In genomic region chr3:5188419-5189405, GRCh38 we compare ENCODE assay signal across 8 cellular contexts. TPM values are rescaled to one million over a fixed set of nuclear protein-coding genes. Genes with fewer than 3 reads are reported as not detected.
DNase-seq lines count a peak whose midpoint lies in the region; ATAC-seq and TF ChIP-seq lines count a peak whose summit lies in the region.

No MANE protein-coding gene starts in this region.

- H3K9me3 ChIP-seq in heart right ventricle (no peaks in the 10 kb centered on the region), OCI-LY3 (ENCODE audit: insufficient read depth, low read length) (no peaks in the 10 kb centered on the region), prostate gland (no peaks in the 10 kb centered on the region)

- TF ChIP-seq CTCF in heart right ventricle (IDR thresholded peaks at IDR 0.05) = no peak
- no peak for TF ChIP-seq CTCF in OCI-LY3 (IDR thresholded peaks at IDR 0.05; ENCODE audit: low read depth, low read length)
- no peak for TF ChIP-seq CTCF in foreskin fibroblast (IDR thresholded peaks at IDR 0.05; ENCODE audit: low read depth, low read length)
- no peak for TF ChIP-seq CTCF in prostate gland (IDR thresholded peaks at IDR 0.05)

- ATAC-seq in heart right ventricle (no peak), left ventricle myocardium superior (no peak)
- ATAC-seq in activated T-cell treated with anti-CD3 and anti-CD28 coated beads, Interleukin-2, amount 50 U/mL, for 72 hours (replicated peaks in 1 of 2) = peak; percentile 13 to 30

- DNase-seq in heart right ventricle (peak in 1 of 2 donors; percentile 19), left ventricle myocardium superior (no peak), foreskin fibroblast (peak in 1 of 2 donors; percentile 45), prostate gland (ENCODE audit: low spot score) (no peak), DMS79 treated with DMSO at 0.1 percent for 48 hours (lab: John Stamatoyannopoulos, UW) (no peak), NCI-H128 (lab: John Stamatoyannopoulos, UW; ENCODE audit: unreplicated experiment) (no peak)
- peak; percentile 60 to 72 for DNase-seq in activated T-cell treated with anti-CD3 and anti-CD28 coated beads, Interleukin-2, amount 50 U/mL, for 72 hours

- H3K27me3 Mint-ChIP-seq in activated T-cell treated with anti-CD3 and anti-CD28 coated beads, Interleukin-2, amount 50 U/mL, for 72 hours (ENCODE audit: low read depth) = no peaks in the 10 kb centered on the region

- H2AFZ ChIP-seq in OCI-LY3 (ENCODE audit: low read depth, low read length) = no peak overlapping the region

- H3K4me2 ChIP-seq in OCI-LY3 (ENCODE audit: low read length) = peak overlapping the region; percentile 76

- WGBS in heart right ventricle, 2 donors = 12 to 19% methylated on average over 27 to 28 of the region's 28 CpGs
- 12% methylated on average over 28 of the region's 28 CpGs for WGBS in prostate gland

- peaks cover 20 to 40% of the 10 kb centered on the region in 2 donors for H3K36me3 Mint-ChIP-seq in activated T-cell treated with anti-CD3 and anti-CD28 coated beads, Interleukin-2, amount 50 U/mL, for 72 hours (ENCODE audit: insufficient read depth in 2 of 2)

- H3K4me3 ChIP-seq in heart right ventricle (peak overlapping the region; percentile 51 to 98 (median 94)), OCI-LY3 (ENCODE audit: low read length) (peak overlapping the region; percentile 95), foreskin fibroblast (ENCODE audit: low read depth in 1 of 2, low read length in 2 of 2) (peak overlapping the region; percentile 89), prostate gland (peak overlapping the region; percentile 95 to 96)

- TF ChIP-seq POLR2A in prostate gland (IDR thresholded peaks at IDR 0.05) = no peak

- intact Hi-C loops in heart right ventricle (cut with DNase I) (loop anchor here in 6 of 10 donors (5.0 to 10.0 kb wide), 5 partner anchors 54 to 474 kb away; partner anchors contain the start of genes ARL8B (in 3 of the 6) and BHLHE40 (in 1 of the 6)), left ventricle myocardium superior (cut with micrococcal nuclease) (no loop called here), prostate gland (cut with DNase I) (loop anchor here (5.0 kb wide), 1 partner anchor 66 kb away; the partner anchor contains the start of gene ARL8B)

- peaks cover 43% of the 10 kb centered on the region for H3K4me1 Mint-ChIP-seq in activated T-cell treated with anti-CD3 and anti-CD28 coated beads, Interleukin-2, amount 50 U/mL, for 72 hours (ENCODE audit: low read depth)

- H3K9ac ChIP-seq in OCI-LY3 (ENCODE audit: low read length) = peak overlapping the region; percentile 100

- H3K4me3 Mint-ChIP-seq in activated T-cell treated with anti-CD3 and anti-CD28 coated beads, Interleukin-2, amount 50 U/mL, for 72 hours = peak overlapping the region; percentile 97 to 99

- H3K4me1 ChIP-seq in heart right ventricle (peaks cover 0 to 82% (median 37%) of the 10 kb centered on the region in 9 donors), OCI-LY3 (ENCODE audit: low read length) (peaks cover 45% of the 10 kb centered on the region), prostate gland (replicated peaks) (no peaks in the 10 kb centered on the region)

- H3K79me2 ChIP-seq in OCI-LY3 (ENCODE audit: low read length) = peaks cover 62% of the 10 kb centered on the region

- H3K27ac Mint-ChIP-seq in activated T-cell treated with anti-CD3 and anti-CD28 coated beads, Interleukin-2, amount 50 U/mL, for 72 hours = peak overlapping the region; percentile 95

- H3K36me3 ChIP-seq in heart right ventricle (peaks cover 0 to 4% (median 0%) of the 10 kb centered on the region in 9 donors), OCI-LY3 (replicated peaks; ENCODE audit: low read depth, low read length) (peaks cover 22% of the 10 kb centered on the region), prostate gland (no peaks in the 10 kb centered on the region)

- H4K20me1 ChIP-seq in OCI-LY3 (ENCODE audit: insufficient read depth, low read length) = peaks cover 19% of the 10 kb centered on the region

- peak overlapping the region in 9 of 10 donors; percentile 92 to 99 (median 96) for H3K27ac ChIP-seq in heart right ventricle
- H3K27ac ChIP-seq in OCI-LY3 (ENCODE audit: low read length) = peak overlapping the region; percentile 96
- peak overlapping the region; percentile 90 to 92 for H3K27ac ChIP-seq in prostate gland

- H3K9me3 Mint-ChIP-seq in activated T-cell treated with anti-CD3 and anti-CD28 coated beads, Interleukin-2, amount 50 U/mL, for 72 hours = no peaks in the 10 kb centered on the region

- no peaks in the 10 kb centered on the region for H3K27me3 ChIP-seq in heart right ventricle
- no peaks in the 10 kb centered on the region for H3K27me3 ChIP-seq in OCI-LY3 (ENCODE audit: low read depth, low read length)
- H3K27me3 ChIP-seq in prostate gland (replicated peaks; ENCODE audit: insufficient read depth) = no peaks in the 10 kb centered on the region

RNA-seq across cellular contexts. Expression of gene EDEM1, which starts 1.2 kb away (rescaled TPM):
- total RNA-seq in heart right ventricle (10 to 100 TPM in 4 of 10 donors, 1 to 10 TPM in 6; 6.7 to 19.0 (median 9.1) TPM), left ventricle myocardium superior (6.1 TPM), prostate gland (10 to 100 TPM; 40.5 to 63.1 TPM)
- 1 to 10 TPM; 2.2 to 4.6 TPM for polyA plus RNA-seq in heart right ventricle
- total RNA-seq in activated T-cell treated with anti-CD3 and anti-CD28 coated beads, Interleukin-2, amount 50 U/mL, for 72 hours = 100 to 1,000 TPM; 225 to 272 TPM

Comparison
In these comparisons a context has a peak if more than half of its experiments do, and no peak if none do; other contexts are left out.
1. ATAC-seq: peak in activated T-cell treated with anti-CD3 and anti-CD28 coated beads, Interleukin-2, amount 50 U/mL, for 72 hours (2 of 2); none in heart right ventricle (0 of 8) and left ventricle myocardium superior (single experiment).
2. DNase-seq: peak in activated T-cell treated with anti-CD3 and anti-CD28 coated beads, Interleukin-2, amount 50 U/mL, for 72 hours (2 of 2); none in left ventricle myocardium superior (single experiment), prostate gland (single experiment), DMS79 treated with DMSO at 0.1 percent for 48 hours (single experiment) and NCI-H128 (single experiment).
3. Peak in every context shown above with its lines, with median percentiles within 50 percentile points of each other: H3K27ac ChIP-seq and H3K4me3 ChIP-seq.